ENCODE assay signal across 9 cellular contexts in the genomic region with DNA sequence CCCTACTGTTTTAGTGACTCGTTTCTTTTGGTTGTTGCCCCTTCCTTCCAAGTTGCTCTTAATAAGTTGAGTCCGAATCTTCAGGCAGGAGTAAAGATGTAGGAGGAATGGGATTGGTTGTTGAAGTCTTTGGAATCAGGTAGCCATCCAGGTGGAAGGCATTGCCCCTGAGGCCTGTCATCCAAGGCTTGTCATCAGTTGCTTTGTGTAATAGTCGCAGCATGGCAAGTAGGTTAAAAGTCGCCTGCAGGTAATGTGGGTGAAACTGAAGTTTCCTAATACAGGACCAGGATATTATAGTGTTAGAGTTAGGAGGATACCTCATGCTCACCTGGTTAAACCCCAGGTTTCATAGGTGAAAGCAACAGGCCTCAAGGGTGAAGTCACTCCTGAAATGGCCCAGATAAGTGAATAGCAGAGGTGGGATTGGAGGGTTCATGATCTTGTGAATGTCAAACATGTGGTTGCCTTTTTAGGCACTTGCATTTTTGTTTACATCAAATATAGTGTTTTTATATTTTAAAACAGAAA. TPM values are rescaled to one million over a fixed set of nuclear protein-coding genes. Genes with fewer than 3 reads are reported as not detected.
A peak's percentile ranks its signal among the peaks of the same experiment; 100 is the strongest.
DNase-seq lines count a peak whose midpoint lies in the region; ATAC-seq, FAIRE-seq and TF ChIP-seq lines count a peak whose summit lies in the region.
"Had no signal": no experiment of that assay in that cellular context is flagged by ENCODE, and none has a peak within 500 bp of the region (broad histone marks: within the 10 kb centered on the region; RNA-seq: fewer than 3 reads in every experiment).

No MANE protein-coding gene starts in this region.

- FAIRE-seq in kidney (lab: Jason Lieb, UNC), result no peak
- FAIRE-seq: A204.1 had no signal

- H3K27ac ChIP-seq in SK-N-SH (ENCODE audit: low read depth in 2 of 2, low read length in 1 of 2) (peak overlapping the region; percentile 74 to 94; a peak in 3 of 4 replicates), kidney (ENCODE audit: low read depth in 2 of 2, low read length in 2 of 2) (peak overlapping the region; percentile 42 to 79)

- H3K4me3 ChIP-seq in SK-N-SH (ENCODE audit: low read depth in 2 of 2, low read length in 1 of 2) (peak overlapping the region; percentile 86 to 98), kidney (ENCODE audit: low read length in 2 of 2) (peak overlapping the region; percentile 75 to 76)

- H3K9me2 ChIP-seq in SK-N-SH, result no peaks in the 10 kb centered on the region

- CTCF ChIA-PET in SK-N-SH (lab: Yijun Ruan, JAX), result interaction anchor here (0.7 to 18.2 kb wide), 12 partner anchors 9 to 237 kb away, joined by 3 to 139 read pairs (median 5); no protein-coding TSS in a partner anchor

- intact Hi-C loops in kidney (cut with DNase I), result no loop called here

- no peaks in the 10 kb centered on the region for H3K9me3 Mint-ChIP-seq in activated naive CD8-positive, alpha-beta T cell (ENCODE audit: low read depth)
- H3K9me3 Mint-ChIP-seq in stimulated activated naive CD8-positive, alpha-beta T cell treated with anti-CD3 and anti-CD28 coated beads, Interleukin-15, amount 100 ng/mL, for 72 hours, result no peaks in the 10 kb centered on the region

- ATAC-seq in SK-N-SH treated with all-trans-retinoic acid at 6 μM for 48 hours, result no peak
- no peak for ATAC-seq in stimulated activated naive CD8-positive, alpha-beta T cell treated with anti-CD3 and anti-CD28 coated beads, Interleukin-15, amount 100 ng/mL, for 72 hours

- peaks cover 17% of the 10 kb centered on the region for H3K4me1 Mint-ChIP-seq in activated naive CD8-positive, alpha-beta T cell (ENCODE audit: low read depth)
- H3K4me1 Mint-ChIP-seq in stimulated activated naive CD8-positive, alpha-beta T cell treated with anti-CD3 and anti-CD28 coated beads, Interleukin-15, amount 100 ng/mL, for 72 hours, result peaks cover 15% of the 10 kb centered on the region

- POLR2A ChIA-PET in SK-N-SH (lab: Yijun Ruan, JAX), result interaction anchor here (0.6 to 1.3 kb wide), 6 partner anchors 12 to 62 kb away, joined by 3 to 9 read pairs (median 4); no protein-coding TSS in a partner anchor

- H3K36me3 ChIP-seq in SK-N-SH (replicated peaks in 1 of 2; ENCODE audit: control insufficient read depth in 1 of 2, insufficient read depth in 2 of 2, low read length in 1 of 2), result peaks cover 3 to 15% of the 10 kb centered on the region in 2 experiments
- no peaks in the 10 kb centered on the region for H3K36me3 ChIP-seq in kidney (ENCODE audit: control insufficient read depth in 1 of 2, insufficient read depth in 2 of 2, low read length in 2 of 2)

- peaks cover 0 to 10% of the 10 kb centered on the region in 2 experiments; a peak in 2 of 4 replicates for H3K4me1 ChIP-seq in SK-N-SH (ENCODE audit: control insufficient read depth in 1 of 2, insufficient read depth in 2 of 2, low read depth in 1 of 2, low read length in 1 of 2)
- H3K4me1 ChIP-seq in kidney (ENCODE audit: control insufficient read depth in 1 of 2, insufficient read depth in 1 of 2, low read depth in 1 of 2, low read length in 2 of 2), result peaks cover 4 to 6% of the 10 kb centered on the region in 2 donors

- TF ChIP-seq CTCF in SK-N-SH (IDR thresholded peaks at IDR 0.05) (no peak), kidney (IDR thresholded peaks at IDR 0.05; ENCODE audit: borderline replicate concordance, extremely low read depth, insufficient read depth) (no peak)

- H4K20me1 ChIP-seq in SK-N-SH (ENCODE audit: insufficient read depth), result no peaks in the 10 kb centered on the region

- peak overlapping the region; percentile 88 for H3K4me3 Mint-ChIP-seq in activated naive CD8-positive, alpha-beta T cell
- H3K4me3 Mint-ChIP-seq in stimulated activated naive CD8-positive, alpha-beta T cell treated with anti-CD3 and anti-CD28 coated beads, Interleukin-15, amount 100 ng/mL, for 72 hours, result peak overlapping the region; percentile 81 to 88

- no peak for TF ChIP-seq RAD21 in SK-N-SH (IDR thresholded peaks at IDR 0.05; ENCODE audit: low read length)

- H3K9me3 ChIP-seq in SK-N-SH (no peaks in the 10 kb centered on the region), kidney (ENCODE audit: control insufficient read depth in 1 of 2, low read length in 2 of 2) (no peaks in the 10 kb centered on the region)

- no peak for DNase-seq in SK-N-SH
- DNase-seq in kidney, result no peak
- DNase-seq in stimulated activated naive CD8-positive, alpha-beta T cell treated with anti-CD3 and anti-CD28 coated beads, Interleukin-15, amount 100 ng/mL, for 72 hours, result no peak
- no peak for DNase-seq in putamen (ENCODE audit: low spot score)
- DNase-seq in hippocampal formation (lab: John Stamatoyannopoulos, UW), result no peak
- no peak for DNase-seq in NCI-H146 treated with DMSO at 0.1 percent for 48 hours (lab: John Stamatoyannopoulos, UW; ENCODE audit: unreplicated experiment)

- WGBS in SK-N-SH (ENCODE audit: low lambda C conversion rate), result 74% methylated on average over 4 of the region's 4 CpGs

- H3K79me2 ChIP-seq in SK-N-SH (ENCODE audit: insufficient read depth), result peaks cover 49% of the 10 kb centered on the region

- H3K36me3 Mint-ChIP-seq in activated naive CD8-positive, alpha-beta T cell, result peaks cover 3% of the 10 kb centered on the region

- peak overlapping the region; percentile 87 for H2AFZ ChIP-seq in SK-N-SH (ENCODE audit: low read depth)

- TF ChIP-seq EP300 in SK-N-SH (IDR thresholded peaks at IDR 0.05; ENCODE audit: borderline replicate concordance in 1 of 2, low read depth in 1 of 2, low read length in 1 of 2), result no peak

- H3K9ac ChIP-seq in SK-N-SH, result peak overlapping the region; percentile 81
- H3K9ac ChIP-seq in kidney (ENCODE audit: low read length in 2 of 2), result peak overlapping the region in 1 of 2 donors; percentile 52

- H3F3A ChIP-seq in SK-N-SH (replicated peaks; ENCODE audit: insufficient read depth), result peaks cover 9% of the 10 kb centered on the region

- H3K27ac Mint-ChIP-seq in activated naive CD8-positive, alpha-beta T cell, result no peak overlapping the region
- H3K27ac Mint-ChIP-seq in stimulated activated naive CD8-positive, alpha-beta T cell treated with anti-CD3 and anti-CD28 coated beads, Interleukin-15, amount 100 ng/mL, for 72 hours, result peak overlapping the region in 1 of 2 donors; percentile 78

- peaks cover 7% of the 10 kb centered on the region for H3K27me3 Mint-ChIP-seq in activated naive CD8-positive, alpha-beta T cell
- H3K27me3 Mint-ChIP-seq in stimulated activated naive CD8-positive, alpha-beta T cell treated with anti-CD3 and anti-CD28 coated beads, Interleukin-15, amount 100 ng/mL, for 72 hours, result peaks cover 16% of the 10 kb centered on the region

- peak overlapping the region; percentile 96 for H3K4me2 ChIP-seq in SK-N-SH

- H3K27me3 ChIP-seq in SK-N-SH (ENCODE audit: insufficient read depth), result no peaks in the 10 kb centered on the region

TF ChIP-seq in SK-N-SH, 30 proteins besides CTCF, POLR2A, EP300 and RAD21 (continues in another document):
- no peak for TF ChIP-seq JUND (IDR thresholded peaks at IDR 0.05)
- TF ChIP-seq, protein P1, sequence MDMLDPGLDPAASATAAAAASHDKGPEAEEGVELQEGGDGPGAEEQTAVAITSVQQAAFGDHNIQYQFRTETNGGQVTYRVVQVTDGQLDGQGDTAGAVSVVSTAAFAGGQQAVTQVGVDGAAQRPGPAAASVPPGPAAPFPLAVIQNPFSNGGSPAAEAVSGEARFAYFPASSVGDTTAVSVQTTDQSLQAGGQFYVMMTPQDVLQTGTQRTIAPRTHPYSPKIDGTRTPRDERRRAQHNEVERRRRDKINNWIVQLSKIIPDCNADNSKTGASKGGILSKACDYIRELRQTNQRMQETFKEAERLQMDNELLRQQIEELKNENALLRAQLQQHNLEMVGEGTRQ (IDR thresholded peaks at IDR 0.05; ENCODE audit: borderline replicate concordance, low read depth, low read length), result no peak
- no peak for TF ChIP-seq GATA2 (CRISPR knock-in tag; IDR thresholded peaks at IDR 0.05)

TF ChIP-seq in SK-N-SH treated with all-trans-retinoic acid at 6 μM for 48 hours, 23 proteins besides CTCF, POLR2A, EP300 and RAD21 (continues in another document):
- no peak for TF ChIP-seq ARNTL (CRISPR knock-in tag; IDR thresholded peaks at IDR 0.05; ENCODE audit: borderline replicate concordance, low read depth)
- TF ChIP-seq, protein P2, sequence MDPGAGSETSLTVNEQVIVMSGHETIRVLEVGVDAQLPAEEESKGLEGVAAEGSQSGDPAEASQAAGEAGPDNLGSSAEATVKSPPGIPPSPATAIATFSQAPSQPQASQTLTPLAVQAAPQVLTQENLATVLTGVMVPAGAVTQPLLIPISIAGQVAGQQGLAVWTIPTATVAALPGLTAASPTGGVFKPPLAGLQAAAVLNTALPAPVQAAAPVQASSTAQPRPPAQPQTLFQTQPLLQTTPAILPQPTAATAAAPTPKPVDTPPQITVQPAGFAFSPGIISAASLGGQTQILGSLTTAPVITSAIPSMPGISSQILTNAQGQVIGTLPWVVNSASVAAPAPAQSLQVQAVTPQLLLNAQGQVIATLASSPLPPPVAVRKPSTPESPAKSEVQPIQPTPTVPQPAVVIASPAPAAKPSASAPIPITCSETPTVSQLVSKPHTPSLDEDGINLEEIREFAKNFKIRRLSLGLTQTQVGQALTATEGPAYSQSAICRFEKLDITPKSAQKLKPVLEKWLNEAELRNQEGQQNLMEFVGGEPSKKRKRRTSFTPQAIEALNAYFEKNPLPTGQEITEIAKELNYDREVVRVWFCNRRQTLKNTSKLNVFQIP (CRISPR knock-in tag; IDR thresholded peaks at IDR 0.05; ENCODE audit: borderline replicate concordance, low read depth), result no peak
- no peak for TF ChIP-seq ZFP30 (CRISPR knock-in tag; IDR thresholded peaks at IDR 0.05)
- TF ChIP-seq ZNF565 (CRISPR knock-in tag; conservative IDR thresholded peaks at IDR 0.05; ENCODE audit: low read depth), result no peak
- TF ChIP-seq ZC3H10 (CRISPR knock-in tag; IDR thresholded peaks at IDR 0.05), result no peak
- no peak for TF ChIP-seq OSR1 (CRISPR knock-in tag; IDR thresholded peaks at IDR 0.05)

RNA-seq across cellular contexts. Expression of a gene that starts 0.9 kb away (rescaled TPM):
- polyA plus RNA-seq in SK-N-SH (2012; rRNA removed) (20.8 and 25.1 TPM in 2 replicates), kidney (ENCODE audit: insufficient read depth, low read depth, low replicate concordance) (39.2 TPM)
- 25.7 and 26.3 TPM in 2 replicates for polyA plus RNA-seq in SK-N-SH (2012; cell fraction: cytosol; rRNA removed)
- 15.7 and 22.3 TPM in 2 replicates for polyA plus RNA-seq in SK-N-SH (2012; cell fraction: nucleus; rRNA removed)
- total RNA-seq in kidney, result 18.7 TPM

RNA-seq across cellular contexts. Expression of a gene that starts 29.1 kb away (rescaled TPM):
- 1.5 and 1.7 TPM in 2 replicates for polyA plus RNA-seq in SK-N-SH (2012; rRNA removed)
- 2.0 and 2.2 TPM in 2 replicates for polyA plus RNA-seq in SK-N-SH (2012; cell fraction: cytosol; rRNA removed)
- polyA plus RNA-seq in SK-N-SH (2012; cell fraction: nucleus; rRNA removed), result 1.3 and 1.4 TPM in 2 replicates
- total RNA-seq in kidney, result 7.2 TPM
- polyA plus RNA-seq in kidney (ENCODE audit: insufficient read depth, low read depth, low replicate concordance), result 0.67 TPM
